In genomic region chr20:5652626-5653573, GRCh38 we compare ENCODE assay signal across 12 cellular contexts. TPM values are rescaled to one million over a fixed set of nuclear protein-coding genes. Genes with fewer than 3 reads are reported as not detected.
A peak's percentile ranks its signal among the peaks of the same experiment; 100 is the strongest.
DNase-seq lines count a peak whose midpoint lies in the region; ATAC-seq, FAIRE-seq and TF ChIP-seq lines count a peak whose summit lies in the region.
"Had no signal": no experiment of that assay in that cellular context is flagged by ENCODE, and none has a peak within 500 bp of the region (broad histone marks: within the 10 kb centered on the region; RNA-seq: fewer than 3 reads in every experiment).

No MANE protein-coding gene starts in this region.

- H2AFZ ChIP-seq in OCI-LY1 (ENCODE audit: low read length) (no peak overlapping the region), endothelial cell of umbilical vein (ENCODE audit: low read depth, low read length) (peak overlapping the region; percentile 38)

- no peaks in the 10 kb centered on the region for H3K27me3 ChIP-seq in OCI-LY1 (ENCODE audit: insufficient read depth, low read length)
- no peaks in the 10 kb centered on the region for H3K27me3 ChIP-seq in endothelial cell of umbilical vein (ENCODE audit: control insufficient read depth in 2 of 2, insufficient read depth in 2 of 2, low read length in 2 of 2)
- no peaks in the 10 kb centered on the region for H3K27me3 ChIP-seq in thyroid gland
- H3K27me3 ChIP-seq: gastrocnemius medialis, SJSA1 had no signal

- H3K4me1 ChIP-seq in OCI-LY1 (ENCODE audit: insufficient read depth, low read length, severe bottlenecking) (peaks cover 75% of the 10 kb centered on the region), endothelial cell of umbilical vein (ENCODE audit: control insufficient read depth, extremely low read depth, insufficient read depth, low read length) (peaks cover 19% of the 10 kb centered on the region), thyroid gland (peaks cover 12 to 27% of the 10 kb centered on the region in 2 donors)

- peak overlapping the region; percentile 44 for H3K9ac ChIP-seq in OCI-LY1 (ENCODE audit: low read length)
- H3K9ac ChIP-seq in endothelial cell of umbilical vein (replicated peaks; ENCODE audit: extremely low read depth, insufficient read depth, low read length): no peak overlapping the region

- no TSS peak for BruUV-seq in endothelial cell of umbilical vein (replicated peaks; lab: Mats Ljungman, UMichigan)

- peak overlapping the region; percentile 21; the same call in 1 of the 2 replicates for H3K4me2 ChIP-seq in OCI-LY1 (ENCODE audit: low read length)
- H3K4me2 ChIP-seq in endothelial cell of umbilical vein (ENCODE audit: insufficient read depth, low read length): no peak overlapping the region

- TF ChIP-seq POLR2A in endothelial cell of umbilical vein (IDR thresholded peaks at IDR 0.05; ENCODE audit: low read depth, low read length) (no peak), thyroid gland (IDR thresholded peaks at IDR 0.05) (no peak)

- H3K9me3 ChIP-seq in OCI-LY1 (ENCODE audit: low read length): no peaks in the 10 kb centered on the region
- H3K9me3 ChIP-seq in endothelial cell of umbilical vein (replicated peaks; ENCODE audit: control insufficient read depth, insufficient read depth, low read length): no peaks in the 10 kb centered on the region
- no peaks in the 10 kb centered on the region for H3K9me3 ChIP-seq in thyroid gland
- H3K9me3 ChIP-seq: gastrocnemius medialis, SJSA1 had no signal

- H3F3A ChIP-seq in OCI-LY1 (ENCODE audit: insufficient read depth, low read length): peaks cover 14% of the 10 kb centered on the region; the same call in 1 of the 2 replicates

- H3K27ac ChIP-seq in OCI-LY1 (ENCODE audit: low read depth, low read length, poor library complexity, severe bottlenecking) (peak overlapping the region; percentile 99), endothelial cell of umbilical vein (ENCODE audit: insufficient read depth, low read depth, low read length) (no peak overlapping the region), thyroid gland (no peak overlapping the region)
- H3K27ac ChIP-seq: gastrocnemius medialis, SJSA1 had no signal

- no peak overlapping the region for H3K4me3 ChIP-seq in OCI-LY1 (ENCODE audit: low read depth, low read length, poor library complexity, severe bottlenecking)
- H3K4me3 ChIP-seq in endothelial cell of umbilical vein (replicated peaks in 1 of 3; ENCODE audit: insufficient read depth in 1 of 3, low read depth in 1 of 3, low read length in 3 of 3): no peak overlapping the region
- no peak overlapping the region for H3K4me3 ChIP-seq in thyroid gland (replicated peaks in 1 of 3)
- H3K4me3 ChIP-seq: gastrocnemius medialis, K562, SJSA1 had no signal

- DNase-seq in GM19239 (ENCODE audit: insufficient read length, low spot score) (no peak), endothelial cell of umbilical vein (ENCODE audit: low read depth, low spot score) (no peak), DMS79 treated with DMSO at 0.1 percent for 48 hours (lab: John Stamatoyannopoulos, UW) (no peak), thyroid gland (no peak)
- no peak for DNase-seq in stimulated activated naive CD8-positive, alpha-beta T cell treated with anti-CD3 and anti-CD28 coated beads, Interleukin-15, Interleukin-2, amounts not matched to agents 100 U/mL and 50 U/mL, for 24 hours
- DNase-seq: activated T-cell treated with anti-CD3 and anti-CD28 coated beads, Interleukin-2, amount 50 U/mL, for 48 hours; gastrocnemius medialis had no signal

- H3K9me1 ChIP-seq in endothelial cell of umbilical vein (replicated peaks; ENCODE audit: control insufficient read depth, extremely low read depth, insufficient read depth, low read length): no peaks in the 10 kb centered on the region

- POLR2A ChIA-PET in endothelial cell of umbilical vein (lab: Charles Lee): interaction anchor here (0.7 kb wide), 1 partner anchor 71 kb away, joined by 5 read pairs; no protein-coding TSS in a partner anchor

- H3K36me3 ChIP-seq in OCI-LY1 (ENCODE audit: insufficient read depth, low read length): no peaks in the 10 kb centered on the region
- H3K36me3 ChIP-seq in endothelial cell of umbilical vein (ENCODE audit: control insufficient read depth in 2 of 2, extremely low read depth in 1 of 2, insufficient read depth in 2 of 2, low read length in 2 of 2): no peaks in the 10 kb centered on the region
- H3K36me3 ChIP-seq in thyroid gland: no peaks in the 10 kb centered on the region
- H3K36me3 ChIP-seq: gastrocnemius medialis, SJSA1 had no signal

- no peak for TF ChIP-seq CTCF in OCI-LY1 (IDR thresholded peaks at IDR 0.05; ENCODE audit: low read length)
- TF ChIP-seq CTCF in endothelial cell of umbilical vein (IDR thresholded peaks at IDR 0.05; ENCODE audit: extremely low read depth in 1 of 2, insufficient read depth in 1 of 2, low read depth in 1 of 2, low read length in 2 of 2): no peak
- no peak for TF ChIP-seq CTCF in thyroid gland (IDR thresholded peaks at IDR 0.05)

- H4K20me1 ChIP-seq in OCI-LY1 (ENCODE audit: insufficient read depth, low read length): no peaks in the 10 kb centered on the region
- no peaks in the 10 kb centered on the region for H4K20me1 ChIP-seq in endothelial cell of umbilical vein (replicated peaks; ENCODE audit: control insufficient read depth, extremely low read depth, insufficient read depth, low read length)

- peak; percentile 53 for FAIRE-seq in GM19239 (lab: Jason Lieb, UNC)
- FAIRE-seq in endothelial cell of umbilical vein (lab: Jason Lieb, UNC): peak; percentile 31
- FAIRE-seq: K562 had no signal

- intact Hi-C loops in endothelial cell of umbilical vein (cut with micrococcal nuclease) (no loop called here), thyroid gland (cut with DNase I) (no loop called here)

- CTCF ChIA-PET in endothelial cell of umbilical vein (lab: Charles Lee): no interaction called here

- dilution Hi-C loops in endothelial cell of umbilical vein (cut with MboI; ENCODE audit: extremely low pct_ligation_motif_present, low sequenced_read_pairs): no loop called here

- no peaks in the 10 kb centered on the region for H3K9me2 ChIP-seq in OCI-LY1 (ENCODE audit: low read depth, low read length)

- 84 to 88% methylated on average over 8 of the region's 8 CpGs for WGBS in thyroid gland, 2 donors

- H3K79me2 ChIP-seq in OCI-LY1 (ENCODE audit: insufficient read depth, low read length) (no peaks in the 10 kb centered on the region), endothelial cell of umbilical vein (ENCODE audit: control insufficient read depth, insufficient read depth, low read length) (no peaks in the 10 kb centered on the region)

- ATAC-seq in stimulated activated naive CD8-positive, alpha-beta T cell treated with anti-CD3 and anti-CD28 coated beads, Interleukin-15, Interleukin-2, amounts not matched to agents 100 U/mL and 50 U/mL, for 24 hours: peak; percentile 16
- ATAC-seq in HG02970 (IDR thresholded peaks at IDR 0.05; ENCODE audit: low FRiP score, unreplicated experiment): no peak
- ATAC-seq: gastrocnemius medialis, HCT116, K562 had no signal

TF ChIP-seq in endothelial cell of umbilical vein, 7 proteins besides CTCF, POLR2A, EP300 and RAD21:
- TF ChIP-seq MAX (IDR thresholded peaks at IDR 0.05; ENCODE audit: insufficient read depth, insufficient read length) (no peak), POLR2AphosphoS5 (IDR thresholded peaks at IDR 0.05; ENCODE audit: insufficient read depth, low read depth, low read length) (no peak), JUN (IDR thresholded peaks at IDR 0.05; ENCODE audit: borderline replicate concordance, insufficient read depth, insufficient read length, low read depth) (no peak), GATA2 (IDR thresholded peaks at IDR 0.05; ENCODE audit: insufficient read depth, insufficient read length, low read depth, low read length) (no peak), FOS (IDR thresholded peaks at IDR 0.05; ENCODE audit: borderline replicate concordance, insufficient read depth, low read length) (no peak)

RNA-seq across cellular contexts. Expression of gene GPCPD1, which starts 42.1 kb away (rescaled TPM):
- 16.7 and 21.8 TPM in 2 replicates for total RNA-seq in endothelial cell of umbilical vein
- polyA plus RNA-seq in endothelial cell of umbilical vein: 5.1 and 6.4 TPM in 2 replicates
- polyA plus RNA-seq in endothelial cell of umbilical vein (2011; cell fraction: cytosol; rRNA removed): 4.6 and 4.9 TPM in 2 replicates
- polyA plus RNA-seq in endothelial cell of umbilical vein (2011; cell fraction: nucleus; rRNA removed): 19.2 and 21.8 TPM in 2 replicates
- 8.2 and 8.7 TPM in 2 replicates for polyA plus RNA-seq in endothelial cell of umbilical vein (2012)
- polyA minus RNA-seq in endothelial cell of umbilical vein: 17.4 and 20.4 TPM in 2 replicates
- polyA minus RNA-seq in endothelial cell of umbilical vein (2011; cell fraction: cytosol; rRNA and poly(A)+ RNA removed): 4.8 TPM
- 18.9 and 20.8 TPM in 2 replicates for polyA minus RNA-seq in endothelial cell of umbilical vein (2011; cell fraction: nucleus; rRNA and poly(A)+ RNA removed)
- total RNA-seq in thyroid gland: 10 to 100 TPM; 22.1 to 30.2 (median 24.6) TPM
